8 cellular contexts compared by ENCODE assay signal in the genomic region with DNA sequence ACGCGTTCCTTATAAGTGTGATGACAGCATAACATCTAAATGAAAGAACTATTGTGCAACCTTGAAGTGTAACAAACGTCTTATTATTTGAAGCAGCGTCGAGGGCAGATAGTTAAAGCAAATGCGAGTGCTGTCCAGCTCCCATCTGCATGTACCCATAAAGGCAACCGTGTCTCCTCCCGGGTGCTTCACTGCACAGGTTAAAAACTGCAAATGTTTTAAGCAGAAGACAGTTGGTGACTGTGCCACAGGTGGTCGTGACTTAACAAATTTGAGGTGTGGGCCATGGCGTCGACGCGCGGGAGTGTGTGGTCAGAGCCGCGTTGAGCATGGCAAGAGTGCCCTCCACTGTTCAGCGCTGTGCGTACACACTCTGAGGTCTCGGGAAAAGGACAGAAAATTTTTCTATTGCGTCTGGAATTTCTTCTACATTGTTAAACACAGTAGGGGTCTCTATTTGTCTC. TPM values are rescaled to one million over a fixed set of nuclear protein-coding genes. Genes with fewer than 3 reads are reported as not detected.
A peak's percentile ranks its signal among the peaks of the same experiment; 100 is the strongest.
DNase-seq lines count a peak whose midpoint lies in the region; ATAC-seq and TF ChIP-seq lines count a peak whose summit lies in the region.

No MANE protein-coding gene starts in this region.

- peak overlapping the region; percentile 55 for H2AFZ ChIP-seq in mammary epithelial cell (ENCODE audit: low read depth, low read length)

- intact Hi-C loops in mammary epithelial cell (cut with micrococcal nuclease) (loop anchor here (5.0 kb wide), 3 partner anchors 81 to 976 kb away; a partner anchor contains a TSS), mucosa of descending colon (cut with DNase I, micrococcal nuclease) (no loop called here)

- WGBS in mammary epithelial cell (ENCODE audit: low coverage, missing lambda C conversion rate) = 8% methylated on average over 19 of the region's 20 CpGs

- dilution Hi-C loops in mammary epithelial cell (cut with HindIII; ENCODE audit: low sequenced_read_pairs) = no loop called here

- ATAC-seq in mucosa of descending colon = peak; percentile 34
- no peak for ATAC-seq in GM18909 (IDR thresholded peaks at IDR 0.05; ENCODE audit: poor library complexity, unreplicated experiment)
- no peak for ATAC-seq in HG02642 (IDR thresholded peaks at IDR 0.05; ENCODE audit: poor library complexity, unreplicated experiment)

- no peak overlapping the region for H3K27ac ChIP-seq in mammary epithelial cell (ENCODE audit: insufficient read depth, low read depth, low read length)

- H3K27me3 ChIP-seq in mammary epithelial cell (ENCODE audit: insufficient read depth, low read length) = peaks cover 18% of the 10 kb centered on the region

- no peak overlapping the region for H3K4me3 ChIP-seq in mammary epithelial cell (replicated peaks in 1 of 3; ENCODE audit: insufficient read depth in 1 of 3, low read depth in 2 of 3, low read length in 3 of 3)
- no peak overlapping the region for H3K4me3 ChIP-seq in mucosa of descending colon

- in situ Hi-C loops in mammary epithelial cell (cut with MboI; ENCODE audit: low sequenced_read_pairs in 2 of 2) = loop anchor here in 1 of 2 donors (25.0 kb wide), 1 partner anchor 251 kb away; no protein-coding TSS in a partner anchor

- H4K20me1 ChIP-seq in mammary epithelial cell (ENCODE audit: insufficient read depth, low read length) = no peaks in the 10 kb centered on the region

- no TSS peak for BruUV-seq in mammary epithelial cell (replicated peaks; lab: Mats Ljungman, UMichigan)

- H3K9me3 ChIP-seq in mammary epithelial cell (replicated peaks; ENCODE audit: insufficient read depth, low read length) (peaks cover 2% of the 10 kb centered on the region), mucosa of descending colon (no peaks in the 10 kb centered on the region)

- H3K9ac ChIP-seq in mammary epithelial cell (ENCODE audit: insufficient read depth, low read length) = no peak overlapping the region

- H3K4me2 ChIP-seq in mammary epithelial cell (ENCODE audit: insufficient read depth, low read depth, low read length) = peak overlapping the region; percentile 35

- DNase-seq in GM10266 (ENCODE audit: extremely low spot score) (no peak), NCI-H128 (lab: John Stamatoyannopoulos, UW; ENCODE audit: unreplicated experiment) (peak; percentile 77), mammary epithelial cell (no peak), mucosa of descending colon (peak in 1 of 3 donors; percentile 22), GM03348 (ENCODE audit: low spot score) (no peak)
- DNase-seq in activated CD4-positive, CD25-positive, alpha-beta regulatory T cell (lab: John Stamatoyannopoulos, UW) = no peak

- H3K36me3 ChIP-seq in mammary epithelial cell (ENCODE audit: insufficient read depth, low read length) (no peaks in the 10 kb centered on the region), mucosa of descending colon (ENCODE audit: low read depth) (no peaks in the 10 kb centered on the region)

- TF ChIP-seq CTCF in GM10266 (IDR thresholded peaks at IDR 0.05; ENCODE audit: control insufficient read depth, insufficient read depth, low read depth, missing control alignments) (peak; percentile 34), mammary epithelial cell (conservative IDR thresholded peaks at IDR 0.05 in 1 of 2, IDR thresholded peaks at IDR 0.05 in 1 of 2; ENCODE audit: extremely low read depth in 1 of 2, insufficient read depth in 1 of 2, low read depth in 1 of 2, low read length in 2 of 2) (peak; percentile 39 to 52), mucosa of descending colon (IDR thresholded peaks at IDR 0.05) (no peak)

- CTCF ChIA-PET in mammary epithelial cell (lab: Charles Lee; ENCODE audit: low non-redundant PET) = no interaction called here

- H3K79me2 ChIP-seq in mammary epithelial cell (ENCODE audit: insufficient read depth, low read length) = no peaks in the 10 kb centered on the region

- H3K4me1 ChIP-seq in mammary epithelial cell (ENCODE audit: insufficient read depth, low read length) (no peaks in the 10 kb centered on the region), mucosa of descending colon (ENCODE audit: low read depth) (no peaks in the 10 kb centered on the region)

RNA-seq across cellular contexts. Expression of a gene that starts 6.4 kb away (rescaled TPM):
- total RNA-seq in mammary epithelial cell (not detected), mucosa of descending colon (not detected)
- not detected for polyA plus RNA-seq in mammary epithelial cell
- polyA minus RNA-seq in mammary epithelial cell = not detected
